In the genomic region with DNA sequence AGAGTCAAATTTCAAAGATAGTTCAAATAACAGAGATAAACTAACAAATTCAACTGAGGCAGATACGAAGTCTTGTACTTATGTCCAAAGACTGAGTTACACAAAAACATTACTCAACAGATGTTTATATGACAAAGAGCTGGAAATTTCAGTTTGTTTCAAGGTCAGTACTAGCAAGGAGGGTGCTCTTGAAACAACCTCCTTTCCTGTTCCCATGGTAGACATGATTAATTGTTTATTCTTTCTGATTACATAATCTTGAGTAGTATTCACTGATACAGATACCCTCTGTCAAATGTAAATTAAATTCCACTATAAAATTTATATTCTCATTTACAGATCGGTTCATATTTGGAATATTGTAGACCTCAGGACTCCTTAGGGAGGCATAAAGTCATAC, we compare ENCODE assay signal across 22 cellular contexts. TPM values are rescaled to one million over a fixed set of nuclear protein-coding genes. Genes with fewer than 3 reads are reported as not detected.
"Had no signal": no experiment of that assay in that cellular context is flagged by ENCODE, and none has a peak within 500 bp of the region (broad histone marks: within the 10 kb centered on the region; RNA-seq: fewer than 3 reads in every experiment).

No MANE protein-coding gene starts in this region.

- H3K27ac Mint-ChIP-seq: activated B cell treated with CpG ODN at 0.5 μM for 24 hours; activated CD8-positive, alpha-beta T cell treated with anti-CD3 and anti-CD28 coated beads, Interleukin-2, amount 10 ng/mL, durations not matched to agents 7 days and 5 days; activated naive CD4-positive, alpha-beta T cell treated with anti-CD3 and anti-CD28 coated beads for 36 hours; activated T-cell treated with anti-CD3 and anti-CD28 coated beads, Interleukin-2, amount 50 U/mL, for 24 hours; brain; naive thymus-derived CD4-positive, alpha-beta T cell; neural progenitor cell; stimulated activated naive CD8-positive, alpha-beta T cell treated with anti-CD3 and anti-CD28 coated beads, Interleukin-15, Interleukin-2, amounts not matched to agents 100 ng/mL and 50 ng/mL, for 24 hours had no signal

- H3K9ac ChIP-seq: neural progenitor cell had no signal

- H3K4me2 ChIP-seq: neural progenitor cell had no signal

- ATAC-seq: activated CD8-positive, alpha-beta T cell treated with anti-CD3 and anti-CD28 coated beads, Interleukin-2, amount 10 ng/mL, durations not matched to agents 7 days and 5 days; esophagus mucosa; foreskin keratinocyte; left ventricle myocardium superior; naive thymus-derived CD4-positive, alpha-beta T cell; right cardiac atrium had no signal

- H3K4me3 ChIP-seq: coronary artery, neural progenitor cell, prostate gland, tibial nerve, vagina had no signal

- H3K9me3 Mint-ChIP-seq: activated B cell treated with CpG ODN at 0.5 μM for 24 hours; activated naive CD4-positive, alpha-beta T cell treated with anti-CD3 and anti-CD28 coated beads for 36 hours; activated T-cell treated with anti-CD3 and anti-CD28 coated beads, Interleukin-2, amount 50 U/mL, for 24 hours; brain; neural progenitor cell; stimulated activated naive CD8-positive, alpha-beta T cell treated with anti-CD3 and anti-CD28 coated beads, Interleukin-15, Interleukin-2, amounts not matched to agents 100 ng/mL and 50 ng/mL, for 24 hours had no signal

- H3K36me3 ChIP-seq: neural progenitor cell, prostate gland, tibial nerve, vagina had no signal

- H3K4me1 Mint-ChIP-seq: activated B cell treated with CpG ODN at 0.5 μM for 24 hours; brain; central memory CD8-positive, alpha-beta T cell; naive thymus-derived CD4-positive, alpha-beta T cell had no signal

- H2AFZ ChIP-seq: neural progenitor cell had no signal

- H3K27ac ChIP-seq: coronary artery, foreskin keratinocyte, neural progenitor cell, prostate gland, tibial nerve, vagina had no signal

- H3K4me1 ChIP-seq: prostate gland, tibial nerve, vagina had no signal

- H3K27me3 ChIP-seq: neural progenitor cell, tibial nerve, vagina had no signal

- DNase-seq: activated B cell treated with CpG ODN at 0.5 μM for 24 hours; activated CD4-positive, alpha-beta T cell treated with anti-CD3 and anti-CD28 coated beads for 48 hours; activated CD8-positive, alpha-beta T cell treated with anti-CD3 and anti-CD28 coated beads, Interleukin-2, amount 10 ng/mL, durations not matched to agents 7 days and 5 days; activated naive CD4-positive, alpha-beta T cell treated with anti-CD3 and anti-CD28 coated beads for 36 hours; activated T-cell treated with anti-CD3 and anti-CD28 coated beads, Interleukin-2, amount 50 U/mL, for 24 hours; anterior cingulate cortex; glutamatergic neuron; kidney glomerular epithelial cell; left ventricle myocardium superior; naive thymus-derived CD4-positive, alpha-beta T cell; right cardiac atrium had no signal

- H3K36me3 Mint-ChIP-seq: brain; naive thymus-derived CD4-positive, alpha-beta T cell; neural progenitor cell had no signal

- H3K4me3 Mint-ChIP-seq: activated B cell treated with CpG ODN at 0.5 μM for 24 hours; activated CD8-positive, alpha-beta T cell treated with anti-CD3 and anti-CD28 coated beads, Interleukin-2, amount 10 ng/mL, durations not matched to agents 7 days and 5 days; activated naive CD4-positive, alpha-beta T cell treated with anti-CD3 and anti-CD28 coated beads for 36 hours; activated T-cell treated with anti-CD3 and anti-CD28 coated beads, Interleukin-2, amount 50 U/mL, for 24 hours; brain; central memory CD8-positive, alpha-beta T cell; naive thymus-derived CD4-positive, alpha-beta T cell; neural progenitor cell; stimulated activated naive CD8-positive, alpha-beta T cell treated with anti-CD3 and anti-CD28 coated beads, Interleukin-15, Interleukin-2, amounts not matched to agents 100 ng/mL and 50 ng/mL, for 24 hours had no signal

- H3K9me3 ChIP-seq: prostate gland, tibial nerve, vagina had no signal

- H3K27me3 Mint-ChIP-seq: activated B cell treated with CpG ODN at 0.5 μM for 24 hours; activated T-cell treated with anti-CD3 and anti-CD28 coated beads, Interleukin-2, amount 50 U/mL, for 24 hours; brain; central memory CD8-positive, alpha-beta T cell; stimulated activated naive CD8-positive, alpha-beta T cell treated with anti-CD3 and anti-CD28 coated beads, Interleukin-15, Interleukin-2, amounts not matched to agents 100 ng/mL and 50 ng/mL, for 24 hours had no signal

RNA-seq across cellular contexts. Expression of gene TSPAN8, which starts 23.4 kb away (rescaled TPM):
- total RNA-seq: activated B cell treated with CpG ODN at 0.5 μM for 24 hours; activated CD8-positive, alpha-beta T cell treated with anti-CD3 and anti-CD28 coated beads, Interleukin-2, amount 10 ng/mL, durations not matched to agents 7 days and 5 days; activated naive CD4-positive, alpha-beta T cell treated with anti-CD3 and anti-CD28 coated beads for 36 hours; foreskin keratinocyte; left ventricle myocardium superior; naive thymus-derived CD4-positive, alpha-beta T cell; T-helper 2 cell treated with Interferon-gamma antibody and Interleukin-4, amounts not matched to agents 100 ng/mL and 5 ng/mL, for 36 hours had no signal
- polyA plus RNA-seq: foreskin keratinocyte; naive thymus-derived CD4-positive, alpha-beta T cell had no signal
